10 cellular contexts compared by ENCODE assay signal in genomic region chr16:71873199-71873598, GRCh38.
"Had no signal": no experiment of that assay in that cellular context is flagged by ENCODE, and none has a peak within 500 bp of the region (broad histone marks: within the 10 kb centered on the region; RNA-seq: fewer than 3 reads in every experiment).

No MANE protein-coding gene starts in this region.

- H2AFZ ChIP-seq: parathyroid adenoma had no signal

- H3K27me3 ChIP-seq: esophagus muscularis mucosa, stomach had no signal

- FAIRE-seq: astrocyte, endometrium had no signal

- DNase-seq: hypothalamus; kidney glomerular epithelial cell; mesendoderm; stimulated activated CD4-positive, alpha-beta T cell treated with anti-CD3 and anti-CD28 coated beads, Interleukin-4, amount 100 ng/mL, for 1 hour; stomach had no signal

- H3K4me3 ChIP-seq: esophagus muscularis mucosa, stomach, thoracic aorta had no signal

- H3K27ac ChIP-seq: esophagus muscularis mucosa, parathyroid adenoma, stomach, thoracic aorta had no signal

- H3K9me3 ChIP-seq: esophagus muscularis mucosa, stomach, thoracic aorta had no signal

- H3K9ac ChIP-seq: parathyroid adenoma had no signal

- H3K4me1 ChIP-seq: esophagus muscularis mucosa, parathyroid adenoma, stomach had no signal
